8 cellular contexts compared by ENCODE assay signal in the genomic region with DNA sequence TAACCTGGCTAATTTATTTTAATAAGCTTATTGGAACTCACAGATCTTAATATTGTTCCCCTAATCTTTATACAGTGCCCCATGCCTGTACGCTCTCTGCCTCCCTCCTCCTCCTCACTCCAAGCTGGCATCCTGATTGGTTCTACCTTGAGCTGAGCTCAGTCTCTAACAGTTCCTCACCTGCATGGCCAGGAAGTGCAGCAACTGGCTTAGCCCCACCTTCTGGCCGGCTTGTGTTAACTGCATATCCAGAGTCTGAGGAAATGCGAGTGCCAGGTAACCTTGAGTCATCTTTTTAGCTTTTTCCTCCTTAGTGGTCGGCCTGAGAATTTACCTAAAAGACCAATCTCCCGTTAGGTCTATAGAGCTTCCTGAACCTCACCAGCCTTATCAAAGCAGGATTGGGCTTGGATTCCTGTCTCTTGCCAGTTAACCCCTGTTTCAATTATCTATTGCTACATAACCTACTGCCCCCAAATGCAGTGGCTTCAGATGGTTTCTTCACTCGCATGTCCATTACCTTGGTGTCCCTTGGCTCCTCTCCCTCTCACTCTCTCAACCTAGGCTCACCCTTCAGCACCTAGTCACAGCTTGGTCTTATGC.
DNase-seq lines count a peak whose midpoint lies in the region; ATAC-seq and TF ChIP-seq lines count a peak whose summit lies in the region.

No MANE protein-coding gene starts in this region.

- no peak overlapping the region for H3K27ac Mint-ChIP-seq in naive thymus-derived CD4-positive, alpha-beta T cell

- intact Hi-C loops in body of pancreas (cut with DNase I), result no loop called here
- intact Hi-C loops in naive thymus-derived CD4-positive, alpha-beta T cell (cut with micrococcal nuclease), result loop anchor here (1.0 to 5.0 kb wide), 6 partner anchors 50 to 1795 kb away; a partner anchor contains a TSS

- no peak overlapping the region for H3K4me2 ChIP-seq in SU-DHL-6 (ENCODE audit: low read depth, low read length, poor library complexity, severe bottlenecking)

- H3K9me3 Mint-ChIP-seq in naive thymus-derived CD4-positive, alpha-beta T cell, result peaks cover 0 to 3% (median 0%) of the 10 kb centered on the region in 11 donors

- TF ChIP-seq CTCF in SU-DHL-6 (IDR thresholded peaks at IDR 0.05; ENCODE audit: insufficient read depth, low read length, poor library complexity, severe bottlenecking), result peak; percentile 39
- peak; percentile 44 to 81 (median 79) for TF ChIP-seq CTCF in body of pancreas (IDR thresholded peaks at IDR 0.05)

- ATAC-seq in HG03469 (IDR thresholded peaks at IDR 0.05; ENCODE audit: unreplicated experiment) (peak; percentile 73), body of pancreas (peak; percentile 97), HG03280 (IDR thresholded peaks at IDR 0.05; ENCODE audit: unreplicated experiment) (no peak), HG03097 (IDR thresholded peaks at IDR 0.05; ENCODE audit: low FRiP score, unreplicated experiment) (no peak)
- ATAC-seq in naive thymus-derived CD4-positive, alpha-beta T cell, result peak; percentile 93

- no peaks in the 10 kb centered on the region for H3K79me2 ChIP-seq in SU-DHL-6 (ENCODE audit: insufficient read depth, low read length)

- H2AFZ ChIP-seq in SU-DHL-6 (ENCODE audit: low read depth, low read length, severe bottlenecking), result no peak overlapping the region

- H3K36me3 ChIP-seq in SU-DHL-6 (ENCODE audit: low read length), result no peaks in the 10 kb centered on the region
- no peaks in the 10 kb centered on the region for H3K36me3 ChIP-seq in body of pancreas (replicated peaks in 1 of 2; ENCODE audit: insufficient read depth in 1 of 2, low read depth in 2 of 2)
- no peaks in the 10 kb centered on the region for H3K36me3 ChIP-seq in naive thymus-derived CD4-positive, alpha-beta T cell (ENCODE audit: control insufficient read depth in 2 of 3, insufficient read depth in 3 of 3, low read length in 3 of 3)

- H3K9me3 ChIP-seq in SU-DHL-6 (ENCODE audit: insufficient read depth, low read length) (no peaks in the 10 kb centered on the region), body of pancreas (no peaks in the 10 kb centered on the region)
- H3K9me3 ChIP-seq in naive thymus-derived CD4-positive, alpha-beta T cell (ENCODE audit: control insufficient read depth in 2 of 3, low read length in 3 of 3), result no peaks in the 10 kb centered on the region

- peaks cover 0 to 10% (median 0%) of the 10 kb centered on the region in 5 donors for H3K27me3 Mint-ChIP-seq in naive thymus-derived CD4-positive, alpha-beta T cell

- no peaks in the 10 kb centered on the region for H4K20me1 ChIP-seq in SU-DHL-6 (ENCODE audit: low read depth, low read length)

- H3K4me1 Mint-ChIP-seq in naive thymus-derived CD4-positive, alpha-beta T cell, result peaks cover 0 to 4% (median 0%) of the 10 kb centered on the region in 7 donors

- 28 to 39% methylated on average over 6 of the region's 6 CpGs for whole genome bisulfite sequencing in body of pancreas, 2 donors

- DNase-seq in NCI-H1105 treated with DMSO at 0.1 percent for 48 hours (lab: John Stamatoyannopoulos, UW), result peak; percentile 8
- no peak for DNase-seq in NCI-H1105 (lab: John Stamatoyannopoulos, UW)
- DNase-seq in body of pancreas, result peak; percentile 81 to 85 (median 84)
- peak in 8 of 9 donors; percentile 11 to 58 (median 48) for DNase-seq in naive thymus-derived CD4-positive, alpha-beta T cell

- H3K27ac ChIP-seq in SU-DHL-6 (ENCODE audit: low read depth, low read length) (no peak overlapping the region), body of pancreas (no peak overlapping the region)
- no peak overlapping the region for H3K27ac ChIP-seq in naive thymus-derived CD4-positive, alpha-beta T cell (ENCODE audit: low read depth, low read length)

- POLR2A ChIA-PET in naive thymus-derived CD4-positive, alpha-beta T cell (lab: Charles Lee), result interaction anchor here (0.5 to 0.6 kb wide), 2 partner anchors 201 to 1677 kb away, joined by 3 read pairs; no protein-coding TSS in a partner anchor

- H3K9ac ChIP-seq in SU-DHL-6 (ENCODE audit: low read length), result no peak overlapping the region

- CTCF ChIA-PET in naive thymus-derived CD4-positive, alpha-beta T cell (lab: Charles Lee), result interaction anchor here (0.6 to 3.1 kb wide), 13 partner anchors 10 to 1799 kb away, joined by 3 to 15 read pairs (median 3); no protein-coding TSS in a partner anchor

- no peaks in the 10 kb centered on the region for H3K36me3 Mint-ChIP-seq in naive thymus-derived CD4-positive, alpha-beta T cell

- TF ChIP-seq POLR2A in body of pancreas (IDR thresholded peaks at IDR 0.05), result no peak

- H3F3A ChIP-seq in SU-DHL-6 (ENCODE audit: insufficient read depth), result no peaks in the 10 kb centered on the region

- peak overlapping the region in 1 of 10 donors; percentile 5 for H3K4me3 Mint-ChIP-seq in naive thymus-derived CD4-positive, alpha-beta T cell

- H3K27me3 ChIP-seq in SU-DHL-6 (ENCODE audit: low read length), result no peaks in the 10 kb centered on the region
- no peaks in the 10 kb centered on the region for H3K27me3 ChIP-seq in body of pancreas
- H3K27me3 ChIP-seq in naive thymus-derived CD4-positive, alpha-beta T cell (ENCODE audit: control insufficient read depth in 2 of 2, insufficient read depth in 2 of 2, low read length in 2 of 2), result no peaks in the 10 kb centered on the region

- H3K4me1 ChIP-seq in body of pancreas, result peaks cover 17% of the 10 kb centered on the region
- no peaks in the 10 kb centered on the region for H3K4me1 ChIP-seq in naive thymus-derived CD4-positive, alpha-beta T cell (ENCODE audit: control insufficient read depth in 2 of 2, insufficient read depth in 2 of 2, low read length in 2 of 2)

- no peaks in the 10 kb centered on the region for H3K9me2 ChIP-seq in SU-DHL-6 (replicated peaks; ENCODE audit: insufficient read depth, low read length)

- H3K4me3 ChIP-seq in SU-DHL-6 (ENCODE audit: insufficient read depth, low read length, poor library complexity, severe bottlenecking) (no peak overlapping the region), body of pancreas (no peak overlapping the region)
- H3K4me3 ChIP-seq in naive thymus-derived CD4-positive, alpha-beta T cell (ENCODE audit: low read length), result no peak overlapping the region

Comparison
In these comparisons a context has a peak if more than half of its experiments do, and no peak if none do; other contexts are left out.
1. ATAC-seq: peak in HG03469 (single experiment), body of pancreas (single experiment) and naive thymus-derived CD4-positive, alpha-beta T cell (single experiment); none in HG03280 (single experiment) and HG03097 (single experiment).